8 cellular contexts compared by ENCODE assay signal in genomic region chr14:49946320-49947141, GRCh38. TPM values are rescaled to one million over a fixed set of nuclear protein-coding genes. Genes with fewer than 3 reads are reported as not detected.
A peak's percentile ranks its signal among the peaks of the same experiment; 100 is the strongest.
DNase-seq lines count a peak whose midpoint lies in the region; ATAC-seq and TF ChIP-seq lines count a peak whose summit lies in the region.

No MANE protein-coding gene starts in this region.

- H3K27ac Mint-ChIP-seq in T-helper 17 cell (peak overlapping the region; percentile 98), progenitor cell of endocrine pancreas (peak overlapping the region; percentile 79)

- ATAC-seq in T-helper 17 cell (peak; percentile 66), HG02759 (IDR thresholded peaks at IDR 0.05; ENCODE audit: unreplicated experiment) (no peak)
- no peak for ATAC-seq in activated CD4-positive, CD25-positive, alpha-beta regulatory T cell treated with anti-CD3 and anti-CD28 coated beads, Interleukin-2, amount 50 U/mL, for 24 hours

- H3K9ac ChIP-seq in colonic mucosa (ENCODE audit: low read depth in 2 of 2, low read length in 2 of 2), result peak overlapping the region in 1 of 2 donors; percentile 22

- intact Hi-C loops in colonic mucosa (cut with DNase I), result no loop called here

- TF ChIP-seq CTCF in colonic mucosa (IDR thresholded peaks at IDR 0.05) (no peak), progenitor cell of endocrine pancreas (IDR thresholded peaks at IDR 0.05; ENCODE audit: unreplicated experiment) (no peak)

- H3K4me1 Mint-ChIP-seq in T-helper 17 cell (peaks cover 50% of the 10 kb centered on the region), progenitor cell of endocrine pancreas (ENCODE audit: low read depth) (peaks cover 27% of the 10 kb centered on the region)

- in situ Hi-C loops in ACHN (cut with HindIII; ENCODE audit: low pct_ligation_motif_present, low pct_unique_long_range_greater_than_20kb, low sequenced_read_pairs), result no loop called here

- H3K4me3 ChIP-seq in colonic mucosa, result no peak overlapping the region

- peaks cover 12% of the 10 kb centered on the region for H3K9me3 Mint-ChIP-seq in progenitor cell of endocrine pancreas (ENCODE audit: low read depth)

- H3K27me3 ChIP-seq in colonic mucosa, result no peaks in the 10 kb centered on the region

- H3K4me3 Mint-ChIP-seq in T-helper 17 cell (peak overlapping the region; percentile 32), progenitor cell of endocrine pancreas (ENCODE audit: low read depth) (peak overlapping the region; percentile 13)

- peaks cover 3% of the 10 kb centered on the region for H3K36me3 Mint-ChIP-seq in T-helper 17 cell (ENCODE audit: low read depth)
- no peaks in the 10 kb centered on the region for H3K36me3 Mint-ChIP-seq in progenitor cell of endocrine pancreas (ENCODE audit: insufficient read depth)

- H3K27me3 Mint-ChIP-seq in T-helper 17 cell (no peaks in the 10 kb centered on the region), progenitor cell of endocrine pancreas (no peaks in the 10 kb centered on the region)

- peak overlapping the region; percentile 53 for H3K27ac ChIP-seq in colonic mucosa

- H3K36me3 ChIP-seq in colonic mucosa, result no peaks in the 10 kb centered on the region

- H3K9me3 ChIP-seq in T-helper 17 cell (ENCODE audit: control insufficient read depth, low read length, poor library complexity, severe bottlenecking) (no peaks in the 10 kb centered on the region), colonic mucosa (no peaks in the 10 kb centered on the region)

- peaks cover 8% of the 10 kb centered on the region for H3K4me1 ChIP-seq in colonic mucosa

- DNase-seq in ACHN (peak; percentile 33), HT1080 (ENCODE audit: low read depth) (peak; percentile 84), T-helper 17 cell (no peak), colonic mucosa (peak; percentile 73), progenitor cell of endocrine pancreas (ENCODE audit: low spot score, unreplicated experiment) (no peak), iPS-NIHi7 (ENCODE audit: extremely low spot score) (no peak)

RNA-seq across cellular contexts. Expression of gene ARF6, which starts 53.6 kb away (rescaled TPM):
- 65.4 and 119 TPM in 2 replicates for total RNA-seq in HT1080 (2014; rRNA removed; shearing (Covaris generic))
- polyA plus RNA-seq in HT1080 (2015; cell fraction: cytosol; rRNA removed), result 121 and 132 TPM in 2 replicates
- 64.0 and 64.1 TPM in 2 replicates for polyA plus RNA-seq in HT1080 (2015; cell fraction: nucleus; rRNA removed)
- total RNA-seq in T-helper 17 cell (10 to 100 TPM; 95.2 to 98.5 TPM), colonic mucosa (100 to 1,000 TPM; 136 to 161 TPM), progenitor cell of endocrine pancreas (49.8 and 49.9 TPM in 2 replicates)

Comparison
In these comparisons a context has a peak if more than half of its experiments do, and no peak if none do; other contexts are left out.
1. DNase-seq: peak in ACHN (single experiment), HT1080 (single experiment) and colonic mucosa (single experiment); none in T-helper 17 cell (0 of 3), progenitor cell of endocrine pancreas (single experiment) and iPS-NIHi7 (single experiment).